18 cellular contexts compared by ENCODE assay signal in genomic region chr18:28657836-28658410, GRCh38.
DNase-seq lines count a peak whose midpoint lies in the region; ATAC-seq and TF ChIP-seq lines count a peak whose summit lies in the region.
"Had no signal": no experiment of that assay in that cellular context is flagged by ENCODE, and none has a peak within 500 bp of the region (broad histone marks: within the 10 kb centered on the region; RNA-seq: fewer than 3 reads in every experiment).

No MANE protein-coding gene starts in this region.

- H3K4me1 ChIP-seq in IMR-90 (ENCODE audit: control insufficient read depth, insufficient read depth, low read length) (no peaks in the 10 kb centered on the region), heart left ventricle (no peaks in the 10 kb centered on the region)
- H3K4me1 ChIP-seq: gastrocnemius medialis, left lung, tibial nerve had no signal

- no peak overlapping the region for H4K8ac ChIP-seq in IMR-90 (ENCODE audit: low read depth in 2 of 2, low read length in 2 of 2)

- CTCF ChIA-PET in IMR-90 (lab: Yijun Ruan, JAX) = no interaction called here

- H3K18ac ChIP-seq in IMR-90 (ENCODE audit: low read depth, low read length) = no peak overlapping the region

- no peak overlapping the region for H4K91ac ChIP-seq in IMR-90 (ENCODE audit: insufficient read depth, low read depth, low read length)

- H3K4me3 ChIP-seq in IMR-90 (ENCODE audit: insufficient read depth, low read depth, low read length) (no peak overlapping the region), astrocyte of the spinal cord (ENCODE audit: low read depth, low read length) (no peak overlapping the region), kidney epithelial cell (ENCODE audit: low read depth, low read length) (no peak overlapping the region), heart left ventricle (no peak overlapping the region)
- H3K4me3 ChIP-seq: gastrocnemius medialis, left lung, tibial nerve had no signal

- no peak overlapping the region for H3K14ac ChIP-seq in IMR-90 (replicated peaks; ENCODE audit: low read depth, low read length)

- H3K27ac ChIP-seq in IMR-90 (ENCODE audit: insufficient read depth, low read length) (no peak overlapping the region), heart left ventricle (no peak overlapping the region)
- H3K27ac ChIP-seq: gastrocnemius medialis, left lung, neutrophil, tibial nerve had no signal

- no peak overlapping the region for H2AK9ac ChIP-seq in IMR-90 (replicated peaks; ENCODE audit: low read depth, low read length, poor library complexity)

- WGBS in IMR-90 (ENCODE audit: extremely low coverage in 2 of 2, insufficient read length in 1 of 2), 2 experiments = no CpG with 5 or more reads among the region's 2 CpGs
- 51 to 60% (median 57%) methylated on average over 2 of the region's 2 CpGs for WGBS in heart left ventricle, 4 donors

- TF ChIP-seq RAD21 in IMR-90 (IDR thresholded peaks at IDR 0.05; ENCODE audit: low read length) = no peak

- no peak for TF ChIP-seq POLR2A in IMR-90 (IDR thresholded peaks at IDR 0.05; ENCODE audit: low read depth, low read length)
- TF ChIP-seq POLR2A in heart left ventricle (IDR thresholded peaks at IDR 0.05) = no peak

- H3K9ac ChIP-seq in IMR-90 (ENCODE audit: low read depth, low read length) = no peak overlapping the region

- dilution Hi-C loops in IMR-90 (cut with HindIII; ENCODE audit: low sequenced_read_pairs, unreplicated experiment) = no loop called here

- H2BK5ac ChIP-seq in IMR-90 (ENCODE audit: low read depth, low read length, poor library complexity, severe bottlenecking) = no peak overlapping the region

- TF ChIP-seq CTCF in IMR-90 (conservative IDR thresholded peaks at IDR 0.05; ENCODE audit: low read depth, low read length) = no peak
- TF ChIP-seq CTCF in astrocyte of the spinal cord (IDR thresholded peaks at IDR 0.05; ENCODE audit: low read depth, low read length) = no peak
- TF ChIP-seq CTCF in kidney epithelial cell (IDR thresholded peaks at IDR 0.05; ENCODE audit: insufficient read depth, low read length, poor library complexity, severe bottlenecking) = no peak
- TF ChIP-seq CTCF in heart left ventricle (IDR thresholded peaks at IDR 0.05) = no peak

- peak; percentile 25 for DNase-seq in EH (ENCODE audit: low read depth)
- DNase-seq in IMR-90 = no peak
- DNase-seq in astrocyte of the spinal cord (ENCODE audit: low read depth, low spot score) = peak; percentile 13
- DNase-seq in kidney epithelial cell (ENCODE audit: low read depth) = peak; percentile 26
- DNase-seq in stimulated activated CD8-positive, alpha-beta memory T cell treated with anti-CD3 and anti-CD28 coated beads, Interleukin-4, amount 100 ng/mL, for 48 hours = no peak
- no peak for DNase-seq in NCI-H1105 treated with DMSO at 0.1 percent for 48 hours (lab: John Stamatoyannopoulos, UW)
- DNase-seq in heart left ventricle = no peak
- DNase-seq: activated CD4-positive, alpha-beta T cell treated with anti-CD3 and anti-CD28 coated beads, Interleukin-2, amount 10 ng/mL, durations not matched to agents 7 days and 5 days; anterior cingulate cortex; CD4-positive, alpha-beta T cell; DMS153; gastrocnemius medialis; left lung; NCI-H1694 treated with DMSO at 0.1 percent for 48 hours; right cardiac atrium had no signal

- H2AK5ac ChIP-seq in IMR-90 (ENCODE audit: low read depth, low read length) = no peak overlapping the region

- no peak overlapping the region for H3K23ac ChIP-seq in IMR-90 (ENCODE audit: low read depth, low read length)

- H3K56ac ChIP-seq in IMR-90 (ENCODE audit: extremely low read depth, insufficient read depth, low read length) = no peak overlapping the region

- H2BK120ac ChIP-seq in IMR-90 (ENCODE audit: low read depth, low read length) = no peak overlapping the region

- no peak overlapping the region for H2AFZ ChIP-seq in IMR-90 (replicated peaks; ENCODE audit: low read length, poor library complexity)

- intact Hi-C loops in IMR-90 (cut with micrococcal nuclease) (no loop called here), heart left ventricle (cut with DNase I) (no loop called here)

- POLR2A ChIA-PET in IMR-90 (lab: Charles Lee; ENCODE audit: unreplicated experiment) = no interaction called here

- H3K4me2 ChIP-seq in IMR-90 (ENCODE audit: low read depth, low read length) = no peak overlapping the region

- no peaks in the 10 kb centered on the region for H3K9me1 ChIP-seq in IMR-90 (ENCODE audit: insufficient read depth, low read length)

- H3K27me3 ChIP-seq in IMR-90 (ENCODE audit: control insufficient read depth, insufficient read depth, low read length) (no peaks in the 10 kb centered on the region), kidney epithelial cell (ENCODE audit: control insufficient read depth, insufficient read depth, low read length) (no peaks in the 10 kb centered on the region), heart left ventricle (no peaks in the 10 kb centered on the region)
- H3K27me3 ChIP-seq: gastrocnemius medialis, left lung, neutrophil, tibial nerve had no signal

- H4K20me1 ChIP-seq in IMR-90 (ENCODE audit: insufficient read depth, low read length) = no peaks in the 10 kb centered on the region

- H3K79me1 ChIP-seq in IMR-90 (ENCODE audit: low read depth in 1 of 2, low read length in 2 of 2) = no peaks in the 10 kb centered on the region

- H4K5ac ChIP-seq in IMR-90 (ENCODE audit: low read depth, low read length) = no peak overlapping the region

- H3K9me3 ChIP-seq in IMR-90 (ENCODE audit: control insufficient read depth, insufficient read depth, low read length) (no peaks in the 10 kb centered on the region; the same call in 1 of the 2 replicates), heart left ventricle (no peaks in the 10 kb centered on the region)
- H3K9me3 ChIP-seq: gastrocnemius medialis, neutrophil, tibial nerve had no signal

- H3K36me3 ChIP-seq in IMR-90 (ENCODE audit: control insufficient read depth, insufficient read depth, low read length) (no peaks in the 10 kb centered on the region), kidney epithelial cell (ENCODE audit: control insufficient read depth, insufficient read depth, low read length) (no peaks in the 10 kb centered on the region), heart left ventricle (no peaks in the 10 kb centered on the region)
- H3K36me3 ChIP-seq: gastrocnemius medialis, left lung, neutrophil, tibial nerve had no signal

- BruUV-seq in IMR-90 (replicated peaks; lab: Mats Ljungman, UMichigan) = no TSS peak

- H2BK20ac ChIP-seq in IMR-90 (ENCODE audit: low read depth, low read length) = no peak overlapping the region

- in situ Hi-C loops in IMR-90 (cut with MboI; ENCODE audit: low sequenced_read_pairs) = no loop called here
- in situ Hi-C loops in astrocyte of the spinal cord (cut with HindIII; ENCODE audit: low sequenced_read_pairs) = no loop called here

- ATAC-seq in IMR-90 (ENCODE audit: low read depth) (no peak), GM19397 (IDR thresholded peaks at IDR 0.05; ENCODE audit: unreplicated experiment) (no peak), heart left ventricle (no peak)
- ATAC-seq: gastrocnemius medialis, left lung, right cardiac atrium had no signal

- no peak overlapping the region for H2BK15ac ChIP-seq in IMR-90 (ENCODE audit: low read depth, low read length)

- H3K4ac ChIP-seq in IMR-90 (ENCODE audit: low read depth, low read length) = no peak overlapping the region

TF ChIP-seq in IMR-90, 13 proteins besides CTCF, POLR2A, EP300 and RAD21:
- TF ChIP-seq ELK1 (IDR thresholded peaks at IDR 0.05; ENCODE audit: borderline replicate concordance, low read depth, low read length) (no peak), MAFK (IDR thresholded peaks at IDR 0.05; ENCODE audit: low read depth, low read length) (peak; percentile 28; the same call in 1 of the 2 replicates)
TF ChIP-seq in IMR-90: peak in this region for 1.

Comparison
In these comparisons a context has a peak if more than half of its experiments do, and no peak if none do; other contexts are left out.
1. DNase-seq: peak in EH (single experiment), astrocyte of the spinal cord (single experiment) and kidney epithelial cell (single experiment); none in IMR-90 (single experiment), stimulated activated CD8-positive, alpha-beta memory T cell treated with anti-CD3 and anti-CD28 coated beads, Interleukin-4, amount 100 ng/mL, for 48 hours (single experiment), NCI-H1105 treated with DMSO at 0.1 percent for 48 hours (single experiment) and heart left ventricle (0 of 5).